ENCODE assay signal across 1 cellular context in the genomic region with DNA sequence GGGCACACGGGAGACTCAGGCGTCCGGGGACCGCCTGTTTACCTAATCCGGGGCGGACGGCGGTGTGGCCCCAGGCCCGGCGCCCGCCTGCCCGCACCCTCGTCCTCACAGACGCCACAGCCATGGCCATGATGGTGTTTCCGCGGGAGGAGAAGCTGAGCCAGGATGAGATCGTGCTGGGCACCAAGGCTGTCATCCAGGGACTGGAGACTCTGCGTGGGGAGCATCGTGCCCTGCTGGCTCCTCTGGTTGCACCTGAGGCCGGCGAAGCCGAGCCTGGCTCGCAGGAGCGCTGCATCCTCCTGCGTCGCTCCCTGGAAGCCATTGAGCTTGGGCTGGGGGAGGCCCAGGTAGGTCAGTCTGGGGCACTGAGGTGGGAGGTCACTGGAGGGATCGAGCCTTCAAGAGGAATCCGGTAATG.
TF ChIP-seq lines count a peak whose summit lies in the region.

No MANE protein-coding gene starts in this region.

TF ChIP-seq in SK-N-SH, 30 proteins besides CTCF, POLR2A, EP300 and RAD21 (continued from another document):
- TF ChIP-seq IRF3 (IDR thresholded peaks at IDR 0.05; ENCODE audit: low read depth, low read length): no peak
- no peak for TF ChIP-seq RCOR1 (IDR thresholded peaks at IDR 0.05; ENCODE audit: low read length)
- no peak for TF ChIP-seq TCF12 (IDR thresholded peaks at IDR 0.05)
- TF ChIP-seq, protein P1, sequence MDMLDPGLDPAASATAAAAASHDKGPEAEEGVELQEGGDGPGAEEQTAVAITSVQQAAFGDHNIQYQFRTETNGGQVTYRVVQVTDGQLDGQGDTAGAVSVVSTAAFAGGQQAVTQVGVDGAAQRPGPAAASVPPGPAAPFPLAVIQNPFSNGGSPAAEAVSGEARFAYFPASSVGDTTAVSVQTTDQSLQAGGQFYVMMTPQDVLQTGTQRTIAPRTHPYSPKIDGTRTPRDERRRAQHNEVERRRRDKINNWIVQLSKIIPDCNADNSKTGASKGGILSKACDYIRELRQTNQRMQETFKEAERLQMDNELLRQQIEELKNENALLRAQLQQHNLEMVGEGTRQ (IDR thresholded peaks at IDR 0.05; ENCODE audit: borderline replicate concordance, low read depth, low read length): no peak
